1 cellular context compared by ENCODE assay signal in the genomic region with DNA sequence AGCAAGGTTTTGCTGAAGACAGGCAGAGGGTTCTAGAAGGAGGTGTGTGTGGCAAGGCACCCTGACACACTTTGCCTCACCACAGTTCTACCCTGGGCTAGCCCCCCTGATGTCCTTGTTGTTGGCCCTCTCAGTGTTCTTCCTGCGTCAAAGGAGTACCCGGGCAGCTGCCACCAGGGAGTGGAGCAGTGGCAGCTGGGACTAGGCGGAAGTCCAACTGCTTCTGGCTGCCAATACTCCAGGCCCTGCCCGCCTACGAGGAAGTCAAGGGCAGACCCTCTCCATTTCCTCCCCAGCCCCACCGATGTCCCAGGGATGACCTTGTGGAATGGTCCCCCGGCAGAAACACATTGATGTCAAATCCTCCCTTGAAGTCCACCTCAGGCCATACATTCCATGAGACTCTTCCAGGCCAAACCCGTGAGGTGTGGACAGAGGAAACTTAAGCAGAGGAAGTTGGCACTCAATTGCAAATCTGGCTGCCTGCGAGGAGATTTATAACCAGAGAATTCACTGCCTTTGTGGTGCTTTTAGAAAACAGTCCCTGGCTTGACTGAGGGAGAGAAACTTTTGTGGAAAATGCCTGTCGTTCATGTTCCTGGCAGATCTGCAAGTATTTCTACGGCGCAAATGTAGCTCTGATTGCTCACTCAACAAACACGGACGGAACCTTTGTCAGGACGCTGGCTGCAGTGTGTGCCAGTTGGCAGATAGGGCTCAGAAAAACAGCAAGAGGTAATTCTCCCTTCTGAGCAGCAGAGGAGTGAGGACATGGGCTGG.
TF ChIP-seq lines count a peak whose summit lies in the region.

No MANE protein-coding gene starts in this region.

TF ChIP-seq in IMR-90, 13 proteins besides CTCF, POLR2A, EP300 and RAD21 (continued from another document):
- TF ChIP-seq, protein P1, sequence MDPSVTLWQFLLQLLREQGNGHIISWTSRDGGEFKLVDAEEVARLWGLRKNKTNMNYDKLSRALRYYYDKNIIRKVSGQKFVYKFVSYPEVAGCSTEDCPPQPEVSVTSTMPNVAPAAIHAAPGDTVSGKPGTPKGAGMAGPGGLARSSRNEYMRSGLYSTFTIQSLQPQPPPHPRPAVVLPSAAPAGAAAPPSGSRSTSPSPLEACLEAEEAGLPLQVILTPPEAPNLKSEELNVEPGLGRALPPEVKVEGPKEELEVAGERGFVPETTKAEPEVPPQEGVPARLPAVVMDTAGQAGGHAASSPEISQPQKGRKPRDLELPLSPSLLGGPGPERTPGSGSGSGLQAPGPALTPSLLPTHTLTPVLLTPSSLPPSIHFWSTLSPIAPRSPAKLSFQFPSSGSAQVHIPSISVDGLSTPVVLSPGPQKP (IDR thresholded peaks at IDR 0.05; ENCODE audit: borderline replicate concordance, low read depth, low read length) = no peak
- TF ChIP-seq, protein P2, sequence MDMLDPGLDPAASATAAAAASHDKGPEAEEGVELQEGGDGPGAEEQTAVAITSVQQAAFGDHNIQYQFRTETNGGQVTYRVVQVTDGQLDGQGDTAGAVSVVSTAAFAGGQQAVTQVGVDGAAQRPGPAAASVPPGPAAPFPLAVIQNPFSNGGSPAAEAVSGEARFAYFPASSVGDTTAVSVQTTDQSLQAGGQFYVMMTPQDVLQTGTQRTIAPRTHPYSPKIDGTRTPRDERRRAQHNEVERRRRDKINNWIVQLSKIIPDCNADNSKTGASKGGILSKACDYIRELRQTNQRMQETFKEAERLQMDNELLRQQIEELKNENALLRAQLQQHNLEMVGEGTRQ (IDR thresholded peaks at IDR 0.05; ENCODE audit: low read depth, low read length) = no peak
- TF ChIP-seq FOS (IDR thresholded peaks at IDR 0.05; ENCODE audit: low read depth, low read length) = no peak
- TF ChIP-seq MXI1 (IDR thresholded peaks at IDR 0.05; ENCODE audit: borderline replicate concordance, low read depth, low read length) = no peak
- TF ChIP-seq CHD1 (IDR thresholded peaks at IDR 0.05; ENCODE audit: low read depth, low read length) = no peak
- no peak for TF ChIP-seq BHLHE40 (IDR thresholded peaks at IDR 0.05; ENCODE audit: low read depth, low read length)
